1 cellular context compared by ENCODE assay signal in genomic region chr7:79442766-79443165, GRCh38. TPM values are rescaled to one million over a fixed set of nuclear protein-coding genes. Genes with fewer than 3 reads are reported as not detected.
"Had no signal": no experiment of that assay in that cellular context is flagged by ENCODE, and none has a peak within 500 bp of the region (broad histone marks: within the 10 kb centered on the region; RNA-seq: fewer than 3 reads in every experiment).

No MANE protein-coding gene starts in this region.

RNA-seq across cellular contexts. Expression of gene MAGI2, which starts 10.7 kb away (rescaled TPM):
- polyA plus RNA-seq: immature natural killer cell had no signal
